Comparison of ENCODE assay signal across 13 cellular contexts in the genomic region with DNA sequence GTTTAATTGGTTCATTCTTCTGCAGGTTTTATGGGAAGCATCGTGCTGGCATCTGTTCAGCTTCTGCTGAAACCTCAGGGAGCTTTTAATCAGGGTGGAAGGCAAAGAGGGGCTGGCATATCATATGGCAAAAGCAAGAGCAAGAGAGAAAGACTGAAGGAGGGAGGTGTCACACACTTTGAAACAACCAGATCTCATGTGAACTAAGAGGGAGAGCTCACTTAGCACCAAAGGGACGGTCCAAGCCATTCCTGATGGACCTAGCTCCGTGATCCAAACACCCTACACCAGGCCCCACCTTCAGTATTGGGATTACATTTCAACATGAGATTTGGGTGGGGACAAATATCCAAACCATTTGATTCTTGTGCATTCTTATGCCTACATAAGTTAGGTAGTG.
DNase-seq lines count a peak whose midpoint lies in the region; ATAC-seq and TF ChIP-seq lines count a peak whose summit lies in the region.
"Had no signal": no experiment of that assay in that cellular context is flagged by ENCODE, and none has a peak within 500 bp of the region (broad histone marks: within the 10 kb centered on the region; RNA-seq: fewer than 3 reads in every experiment).

No MANE protein-coding gene starts in this region.

- H3K4ac ChIP-seq in IMR-90 (ENCODE audit: low read depth, low read length) = no peak overlapping the region

- no peaks in the 10 kb centered on the region for H3K4me1 ChIP-seq in Caco-2
- 0 out of 2 replicates have a peak, but pooled peaks cover 2% of the 10 kb centered on the region for H3K4me1 ChIP-seq in IMR-90 (ENCODE audit: control insufficient read depth, insufficient read depth, low read length)
- peaks cover 7 to 26% of the 10 kb centered on the region in 2 donors for H3K4me1 ChIP-seq in gastrocnemius medialis
- no peaks in the 10 kb centered on the region for H3K4me1 ChIP-seq in naive thymus-derived CD4-positive, alpha-beta T cell (ENCODE audit: control insufficient read depth in 2 of 2, insufficient read depth in 2 of 2, low read length in 2 of 2)

- H2BK120ac ChIP-seq in IMR-90 (ENCODE audit: low read depth, low read length) = no peak overlapping the region

- intact Hi-C loops in Caco-2 (cut with micrococcal nuclease; ENCODE audit: unreplicated experiment) = no loop called here
- intact Hi-C loops in IMR-90 (cut with micrococcal nuclease) = no loop called here
- intact Hi-C loops in gastrocnemius medialis (cut with DNase I; ENCODE audit: low total_unique reads) = loop anchor here (10.0 kb wide), 1 partner anchor 637 kb away; no protein-coding TSS in a partner anchor
- intact Hi-C loops in naive thymus-derived CD4-positive, alpha-beta T cell (cut with micrococcal nuclease) = no loop called here

- H3K14ac ChIP-seq in IMR-90 (replicated peaks; ENCODE audit: low read depth, low read length) = no peak overlapping the region

- no peaks in the 10 kb centered on the region for H3K36me3 Mint-ChIP-seq in Caco-2 (ENCODE audit: insufficient read depth, unreplicated experiment)
- H3K36me3 Mint-ChIP-seq in naive thymus-derived CD4-positive, alpha-beta T cell = no peaks in the 10 kb centered on the region
- H3K36me3 Mint-ChIP-seq: CD4-positive, alpha-beta memory T cell had no signal

- H3K79me1 ChIP-seq in IMR-90 (ENCODE audit: low read depth in 1 of 2, low read length in 2 of 2) = no peaks in the 10 kb centered on the region

- no peak overlapping the region for H3K4me3 ChIP-seq in Caco-2 (ENCODE audit: low read depth, low read length)
- H3K4me3 ChIP-seq in IMR-90 (ENCODE audit: insufficient read depth, low read depth, low read length) = no peak overlapping the region
- no peak overlapping the region for H3K4me3 ChIP-seq in gastrocnemius medialis
- H3K4me3 ChIP-seq in naive thymus-derived CD4-positive, alpha-beta T cell (ENCODE audit: low read length) = no peak overlapping the region
- H3K4me3 ChIP-seq: GM23248 had no signal

- no peaks in the 10 kb centered on the region for H3K4me1 Mint-ChIP-seq in Caco-2 (ENCODE audit: low read depth, unreplicated experiment)
- H3K4me1 Mint-ChIP-seq in naive thymus-derived CD4-positive, alpha-beta T cell = no peaks in the 10 kb centered on the region
- H3K4me1 Mint-ChIP-seq: CD4-positive, alpha-beta memory T cell had no signal

- no peak overlapping the region for H4K5ac ChIP-seq in IMR-90 (ENCODE audit: low read depth, low read length)

- H2BK20ac ChIP-seq in IMR-90 (ENCODE audit: low read depth, low read length) = no peak overlapping the region

- dilution Hi-C loops in IMR-90 (cut with HindIII; ENCODE audit: low sequenced_read_pairs, unreplicated experiment) = no loop called here

- H2AK9ac ChIP-seq in IMR-90 (replicated peaks; ENCODE audit: low read depth, low read length, poor library complexity) = no peak overlapping the region

- no peaks in the 10 kb centered on the region for H3K9me3 Mint-ChIP-seq in Caco-2 (ENCODE audit: unreplicated experiment)
- peaks cover 0 to 11% (median 1%) of the 10 kb centered on the region in 11 donors for H3K9me3 Mint-ChIP-seq in naive thymus-derived CD4-positive, alpha-beta T cell

- no peak overlapping the region for H2BK15ac ChIP-seq in IMR-90 (ENCODE audit: low read depth, low read length)

- DNase-seq in Caco-2 (no peak), IMR-90 (no peak), epithelial cell of prostate (ENCODE audit: low read depth, low spot score) (no peak), gastrocnemius medialis (no peak), NCI-H1417 (lab: John Stamatoyannopoulos, UW) (no peak)
- DNase-seq in naive thymus-derived CD4-positive, alpha-beta T cell = no peak
- DNase-seq: C1 segment of cervical spinal cord; CD4-positive, alpha-beta memory T cell; COR-L47; DMS153; DND-41; GM23248; H7 had no signal

- TF ChIP-seq CTCF in Caco-2 (IDR thresholded peaks at IDR 0.05; ENCODE audit: insufficient read depth in 1 of 2, low read depth in 1 of 2, low read length in 1 of 2, severe bottlenecking in 1 of 2, unreplicated experiment in 1 of 2) (no peak), IMR-90 (conservative IDR thresholded peaks at IDR 0.05; ENCODE audit: low read depth, low read length) (no peak), gastrocnemius medialis (IDR thresholded peaks at IDR 0.05 in 4 of 5, conservative IDR thresholded peaks at IDR 0.05 in 1 of 5) (no peak)

- peak overlapping the region; percentile 12 for H3K27ac Mint-ChIP-seq in Caco-2 (ENCODE audit: unreplicated experiment)
- H3K27ac Mint-ChIP-seq in naive thymus-derived CD4-positive, alpha-beta T cell = no peak overlapping the region
- H3K27ac Mint-ChIP-seq: CD4-positive, alpha-beta memory T cell had no signal

- H4K8ac ChIP-seq in IMR-90 (ENCODE audit: low read depth in 2 of 2, low read length in 2 of 2) = no peak overlapping the region

- no peak overlapping the region for H3K4me3 Mint-ChIP-seq in Caco-2 (ENCODE audit: unreplicated experiment)
- no peak overlapping the region for H3K4me3 Mint-ChIP-seq in naive thymus-derived CD4-positive, alpha-beta T cell
- H3K4me3 Mint-ChIP-seq: CD4-positive, alpha-beta memory T cell had no signal

- no peaks in the 10 kb centered on the region for H4K20me1 ChIP-seq in IMR-90 (ENCODE audit: insufficient read depth, low read length)

- no peaks in the 10 kb centered on the region for H3K27me3 Mint-ChIP-seq in Caco-2 (ENCODE audit: insufficient read depth, unreplicated experiment)
- no peaks in the 10 kb centered on the region for H3K27me3 Mint-ChIP-seq in naive thymus-derived CD4-positive, alpha-beta T cell
- H3K27me3 Mint-ChIP-seq: CD4-positive, alpha-beta memory T cell had no signal

- TF ChIP-seq POLR2A in IMR-90 (IDR thresholded peaks at IDR 0.05; ENCODE audit: low read depth, low read length) (no peak), gastrocnemius medialis (IDR thresholded peaks at IDR 0.05) (no peak)

- H2AFZ ChIP-seq in IMR-90 (replicated peaks; ENCODE audit: low read length, poor library complexity) = peak overlapping the region; percentile 41
- H2AFZ ChIP-seq: GM23248 had no signal

- H3K36me3 ChIP-seq in Caco-2 (ENCODE audit: control insufficient read depth, insufficient read depth, low read length) = no peaks in the 10 kb centered on the region
- H3K36me3 ChIP-seq in IMR-90 (ENCODE audit: control insufficient read depth, insufficient read depth, low read length) = no peaks in the 10 kb centered on the region
- no peaks in the 10 kb centered on the region for H3K36me3 ChIP-seq in gastrocnemius medialis
- H3K36me3 ChIP-seq in naive thymus-derived CD4-positive, alpha-beta T cell (ENCODE audit: control insufficient read depth in 2 of 3, insufficient read depth in 3 of 3, low read length in 3 of 3) = no peaks in the 10 kb centered on the region

- no peak overlapping the region for H3K4me2 ChIP-seq in IMR-90 (ENCODE audit: low read depth, low read length)

- POLR2A ChIA-PET in Caco-2 (lab: Charles Lee) = no interaction called here
- POLR2A ChIA-PET in IMR-90 (lab: Charles Lee; ENCODE audit: unreplicated experiment) = no interaction called here
- POLR2A ChIA-PET in naive thymus-derived CD4-positive, alpha-beta T cell (lab: Charles Lee) = no interaction called here

- H3K56ac ChIP-seq in IMR-90 (ENCODE audit: extremely low read depth, insufficient read depth, low read length) = no peak overlapping the region

- WGBS in IMR-90 (ENCODE audit: extremely low coverage in 2 of 2, insufficient read length in 1 of 2), 2 experiments = 17% methylated on average over 1 of the region's 3 CpGs; no CpG with 5 or more reads in 1 of the 2 experiments

- H3K27ac ChIP-seq in IMR-90 (ENCODE audit: insufficient read depth, low read length) (no peak overlapping the region), epithelial cell of prostate (peak overlapping the region; percentile 2), gastrocnemius medialis (peak overlapping the region; percentile 62 to 84 (median 70))
- H3K27ac ChIP-seq in naive thymus-derived CD4-positive, alpha-beta T cell (ENCODE audit: low read depth, low read length) = no peak overlapping the region
- H3K27ac ChIP-seq: GM23248 had no signal

- no peaks in the 10 kb centered on the region; the same call in 1 of the 2 replicates for H3K9me1 ChIP-seq in IMR-90 (ENCODE audit: insufficient read depth, low read length)

- CTCF ChIA-PET in Caco-2 (lab: Charles Lee) = no interaction called here
- CTCF ChIA-PET in IMR-90 (lab: Yijun Ruan, JAX) = no interaction called here
- CTCF ChIA-PET in naive thymus-derived CD4-positive, alpha-beta T cell (lab: Charles Lee) = no interaction called here

- H2AK5ac ChIP-seq in IMR-90 (ENCODE audit: low read depth, low read length) = no peak overlapping the region

- H2BK5ac ChIP-seq in IMR-90 (ENCODE audit: low read depth, low read length, poor library complexity, severe bottlenecking) = no peak overlapping the region

- H3K23ac ChIP-seq in IMR-90 (ENCODE audit: low read depth, low read length) = no peak overlapping the region

- ATAC-seq in IMR-90 (ENCODE audit: low read depth) (no peak), gastrocnemius medialis (peak; percentile 39 to 73)
- ATAC-seq in naive thymus-derived CD4-positive, alpha-beta T cell = no peak

- no peak overlapping the region for H4K91ac ChIP-seq in IMR-90 (ENCODE audit: insufficient read depth, low read depth, low read length)

- no peak overlapping the region for H3K18ac ChIP-seq in IMR-90 (ENCODE audit: low read depth, low read length)

- TF ChIP-seq RAD21 in IMR-90 (IDR thresholded peaks at IDR 0.05; ENCODE audit: low read length) = no peak

- H3K9ac ChIP-seq in IMR-90 (ENCODE audit: low read depth, low read length) = no peak overlapping the region
- H3K9ac ChIP-seq: GM23248 had no signal

- H3K9me3 ChIP-seq in Caco-2 (0 out of 2 replicates have a peak, but pooled peaks cover 4% of the 10 kb centered on the region), IMR-90 (ENCODE audit: control insufficient read depth, insufficient read depth, low read length) (no peaks in the 10 kb centered on the region), gastrocnemius medialis (no peaks in the 10 kb centered on the region)
- H3K9me3 ChIP-seq in naive thymus-derived CD4-positive, alpha-beta T cell (ENCODE audit: control insufficient read depth in 2 of 3, low read length in 3 of 3) = no peaks in the 10 kb centered on the region

- in situ Hi-C loops in IMR-90 (cut with MboI; ENCODE audit: low sequenced_read_pairs) (no loop called here), gastrocnemius medialis (cut with MboI; ENCODE audit: low sequenced_read_pairs in 4 of 4) (no loop called here)

- no TSS peak for BruUV-seq in Caco-2 (replicated peaks; lab: Mats Ljungman, UMichigan)
- BruUV-seq in IMR-90 (replicated peaks; lab: Mats Ljungman, UMichigan) = no TSS peak

- H3K27me3 ChIP-seq in Caco-2 (replicated peaks; ENCODE audit: control insufficient read depth, insufficient read depth, low read length) (no peaks in the 10 kb centered on the region), IMR-90 (ENCODE audit: control insufficient read depth, insufficient read depth, low read length) (no peaks in the 10 kb centered on the region), gastrocnemius medialis (no peaks in the 10 kb centered on the region)
- H3K27me3 ChIP-seq in naive thymus-derived CD4-positive, alpha-beta T cell (ENCODE audit: control insufficient read depth in 2 of 2, insufficient read depth in 2 of 2, low read length in 2 of 2) = no peaks in the 10 kb centered on the region

TF ChIP-seq in IMR-90, 13 proteins besides CTCF, POLR2A, EP300 and RAD21:
- no peak for TF ChIP-seq NFE2L2 (IDR thresholded peaks at IDR 0.05; ENCODE audit: low read depth, low read length)
- no peak for TF ChIP-seq FOS (IDR thresholded peaks at IDR 0.05; ENCODE audit: low read depth, low read length)

Comparison
In these comparisons a context has a peak if more than half of its experiments do, and no peak if none do; other contexts are left out.
1. ATAC-seq: peak in gastrocnemius medialis (2 of 2); none in IMR-90 (single experiment) and naive thymus-derived CD4-positive, alpha-beta T cell (single experiment).
2. H3K27ac ChIP-seq: peak in epithelial cell of prostate (single experiment) and gastrocnemius medialis (4 of 4); none in IMR-90 (single experiment) and naive thymus-derived CD4-positive, alpha-beta T cell (single experiment).